22 cellular contexts compared by ENCODE assay signal in the genomic region with DNA sequence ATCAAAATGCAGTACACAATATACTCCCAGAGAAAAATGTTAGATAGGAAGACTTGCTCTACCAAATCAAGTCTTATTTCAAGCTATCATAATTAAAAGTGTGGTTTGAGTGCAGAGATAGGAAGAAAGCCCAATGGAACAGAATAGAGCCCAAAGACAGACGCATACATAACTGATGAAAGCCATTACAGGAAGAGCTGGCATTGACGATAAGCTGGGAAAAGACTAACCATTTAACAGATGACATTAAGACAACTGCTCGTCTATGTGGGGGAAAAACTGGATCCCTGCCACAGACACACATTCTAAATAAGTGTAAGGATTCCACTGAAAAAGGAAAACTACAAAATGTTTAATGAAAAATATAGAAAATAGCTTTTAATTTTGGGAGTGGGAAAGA.
DNase-seq lines count a peak whose midpoint lies in the region; ATAC-seq and TF ChIP-seq lines count a peak whose summit lies in the region.
"Had no signal": no experiment of that assay in that cellular context is flagged by ENCODE, and none has a peak within 500 bp of the region (broad histone marks: within the 10 kb centered on the region; RNA-seq: fewer than 3 reads in every experiment).

No MANE protein-coding gene starts in this region.

- peak overlapping the region; percentile 71 for H2AFZ ChIP-seq in SK-N-SH (ENCODE audit: low read depth)

- POLR2A ChIA-PET in SK-N-SH (lab: Yijun Ruan, JAX) = interaction anchor here (1.1 kb wide), 1 partner anchor 54 kb away, joined by 3 read pairs; no protein-coding TSS in a partner anchor

- intact Hi-C loops in Right ventricle myocardium inferior (cut with DNase I) = no loop called here
- intact Hi-C loops in left cardiac atrium (cut with DNase I) = no loop called here

- peaks cover 8% of the 10 kb centered on the region; the same call in 1 of the 2 replicates for H3K9me3 ChIP-seq in SK-N-SH

- H3K4me2 ChIP-seq in SK-N-SH = peak overlapping the region; percentile 8; the same call in 1 of the 2 replicates

- H3K27me3 Mint-ChIP-seq in chondrocyte (ENCODE audit: low read depth) (no peaks in the 10 kb centered on the region), osteocyte (ENCODE audit: unreplicated experiment) (no peaks in the 10 kb centered on the region)

- H3K27me3 ChIP-seq in SK-N-SH (ENCODE audit: insufficient read depth) = no peaks in the 10 kb centered on the region
- H3K27me3 ChIP-seq: Peyer's patch had no signal

- H3K4me3 ChIP-seq in SK-N-SH (ENCODE audit: low read depth in 2 of 2, low read length in 1 of 2) = no peak overlapping the region
- H3K4me3 ChIP-seq: Peyer's patch had no signal

- CTCF ChIA-PET in SK-N-SH (lab: Yijun Ruan, JAX) = interaction anchor here (1.3 to 1.8 kb wide), 4 partner anchors 19 to 113 kb away, joined by 3 to 10 read pairs (median 4); no protein-coding TSS in a partner anchor

- peak in 1 of 2 experiments; percentile 86; a peak in 2 of 4 replicates for TF ChIP-seq EP300 in SK-N-SH (IDR thresholded peaks at IDR 0.05; ENCODE audit: borderline replicate concordance in 1 of 2, low read depth in 1 of 2, low read length in 1 of 2)

- 16% methylated on average over 3 of the region's 3 CpGs for WGBS in SK-N-SH (ENCODE audit: low lambda C conversion rate)

- TF ChIP-seq RAD21 in SK-N-SH (IDR thresholded peaks at IDR 0.05; ENCODE audit: low read length) = peak; percentile 33; the same call in 1 of the 2 replicates

- H4K20me1 ChIP-seq in SK-N-SH (ENCODE audit: insufficient read depth) = no peaks in the 10 kb centered on the region

- H3K9ac ChIP-seq in SK-N-SH = peak overlapping the region; percentile 42; the same call in 1 of the 2 replicates

- H3K4me1 ChIP-seq in SK-N-SH (ENCODE audit: control insufficient read depth in 1 of 2, insufficient read depth in 2 of 2, low read depth in 1 of 2, low read length in 1 of 2) = peaks cover 5 to 14% of the 10 kb centered on the region in 2 experiments; a peak in 3 of 4 replicates
- H3K4me1 ChIP-seq: Peyer's patch had no signal

- ATAC-seq in Right ventricle myocardium inferior (peak; percentile 24), left cardiac atrium (no peak), HG02642 (IDR thresholded peaks at IDR 0.05; ENCODE audit: poor library complexity, unreplicated experiment) (no peak), HG03135 (IDR thresholded peaks at IDR 0.05; ENCODE audit: unreplicated experiment) (no peak)
- ATAC-seq: CD8-positive, alpha-beta T cell; HCT116 had no signal

- H3K27ac ChIP-seq in SK-N-SH (ENCODE audit: low read depth in 2 of 2, low read length in 1 of 2) = peak overlapping the region; percentile 98 to 99
- H3K27ac ChIP-seq: 22Rv1, Peyer's patch had no signal

- no peaks in the 10 kb centered on the region for H3K79me2 ChIP-seq in SK-N-SH (ENCODE audit: insufficient read depth)

- no peaks in the 10 kb centered on the region for H3K9me2 ChIP-seq in SK-N-SH

- no peak overlapping the region for H3K4me3 Mint-ChIP-seq in chondrocyte (ENCODE audit: unreplicated experiment)
- H3K4me3 Mint-ChIP-seq in osteocyte (ENCODE audit: unreplicated experiment) = no peak overlapping the region
- H3K4me3 Mint-ChIP-seq: CD8-positive, alpha-beta T cell; IgD-negative memory B cell had no signal

- H3K9me3 Mint-ChIP-seq in chondrocyte (ENCODE audit: low read depth) = peaks cover 15% of the 10 kb centered on the region
- peaks cover 27% of the 10 kb centered on the region for H3K9me3 Mint-ChIP-seq in osteocyte (ENCODE audit: unreplicated experiment)

- TF ChIP-seq CTCF in SK-N-SH (IDR thresholded peaks at IDR 0.05) (no peak), chondrocyte (IDR thresholded peaks at IDR 0.05) (no peak), osteocyte (IDR thresholded peaks at IDR 0.05) (no peak)

- H3K36me3 ChIP-seq in SK-N-SH (replicated peaks in 1 of 2; ENCODE audit: control insufficient read depth in 1 of 2, insufficient read depth in 2 of 2, low read length in 1 of 2) = peaks cover 0 to 16% of the 10 kb centered on the region in 2 experiments
- H3K36me3 ChIP-seq: Peyer's patch had no signal

- H3K36me3 Mint-ChIP-seq in chondrocyte (ENCODE audit: low read depth) = peaks cover 9% of the 10 kb centered on the region
- peaks cover 9% of the 10 kb centered on the region for H3K36me3 Mint-ChIP-seq in osteocyte (ENCODE audit: unreplicated experiment)
- H3K36me3 Mint-ChIP-seq: CD8-positive, alpha-beta T cell; IgD-negative memory B cell had no signal

- H3K27ac Mint-ChIP-seq in chondrocyte (ENCODE audit: unreplicated experiment) (peak overlapping the region; percentile 56), osteocyte (ENCODE audit: unreplicated experiment) (peak overlapping the region; percentile 89)
- H3K27ac Mint-ChIP-seq: CD8-positive, alpha-beta T cell; IgD-negative memory B cell had no signal

- H3F3A ChIP-seq in SK-N-SH (replicated peaks; ENCODE audit: insufficient read depth) = peaks cover 34% of the 10 kb centered on the region

- H3K4me1 Mint-ChIP-seq in chondrocyte (ENCODE audit: low read depth) = peaks cover 14% of the 10 kb centered on the region
- H3K4me1 Mint-ChIP-seq in osteocyte (ENCODE audit: unreplicated experiment) = peaks cover 20% of the 10 kb centered on the region
- H3K4me1 Mint-ChIP-seq: IgD-negative memory B cell had no signal

- DNase-seq in Right ventricle myocardium inferior (ENCODE audit: missing footprints) (no peak), left cardiac atrium (no peak), SK-N-SH (peak; percentile 45), chondrocyte (ENCODE audit: low spot score) (no peak), osteocyte (ENCODE audit: extremely low spot score, unreplicated experiment) (no peak), OCI-M2 (lab: John Stamatoyannopoulos, UW; ENCODE audit: unreplicated experiment) (no peak)
- DNase-seq: CD8-positive, alpha-beta T cell; DMS79 treated with DMSO at 0.1 percent for 48 hours; Kasumi-1; MM.1S; NCI-H1105; NCI-H1694; NCI-H2107; NCI-H2227 treated with DMSO at 0.1 percent for 48 hours; NCI-H524 treated with DMSO at 0.1 percent for 48 hours; Peyer's patch; SIG-M5 had no signal

TF ChIP-seq in SK-N-SH, 30 proteins besides CTCF, POLR2A, EP300 and RAD21:
- TF ChIP-seq NFIC (IDR thresholded peaks at IDR 0.05; ENCODE audit: borderline replicate concordance) (peak; percentile 46; the same call in 1 of the 2 replicates), TCF12 (IDR thresholded peaks at IDR 0.05) (peak; percentile 69), TEAD4 (IDR thresholded peaks at IDR 0.05; ENCODE audit: borderline replicate concordance, insufficient read depth) (0 out of 2 replicates have a peak, but pooled peaks have one; percentile 11), GATA2 (CRISPR knock-in tag; IDR thresholded peaks at IDR 0.05) (peak; percentile 74), RCOR1 (IDR thresholded peaks at IDR 0.05; ENCODE audit: low read length) (peak; percentile 85), JUND (IDR thresholded peaks at IDR 0.05) (no peak), NRF1 (IDR thresholded peaks at IDR 0.05; ENCODE audit: low read depth, low read length) (no peak), RFX5 (IDR thresholded peaks at IDR 0.05; ENCODE audit: low read length) (no peak), POLR2AphosphoS5 (IDR thresholded peaks at IDR 0.05; ENCODE audit: low read depth, low read length) (0 out of 2 replicates have a peak, but pooled peaks have one; percentile 12), CHD2 (IDR thresholded peaks at IDR 0.05; ENCODE audit: low read length, partially characterized antibody) (peak; percentile 44), FOXM1 (IDR thresholded peaks at IDR 0.05; ENCODE audit: low read depth) (0 out of 2 replicates have a peak, but pooled peaks have one; percentile 11)
- TF ChIP-seq, protein P1, sequence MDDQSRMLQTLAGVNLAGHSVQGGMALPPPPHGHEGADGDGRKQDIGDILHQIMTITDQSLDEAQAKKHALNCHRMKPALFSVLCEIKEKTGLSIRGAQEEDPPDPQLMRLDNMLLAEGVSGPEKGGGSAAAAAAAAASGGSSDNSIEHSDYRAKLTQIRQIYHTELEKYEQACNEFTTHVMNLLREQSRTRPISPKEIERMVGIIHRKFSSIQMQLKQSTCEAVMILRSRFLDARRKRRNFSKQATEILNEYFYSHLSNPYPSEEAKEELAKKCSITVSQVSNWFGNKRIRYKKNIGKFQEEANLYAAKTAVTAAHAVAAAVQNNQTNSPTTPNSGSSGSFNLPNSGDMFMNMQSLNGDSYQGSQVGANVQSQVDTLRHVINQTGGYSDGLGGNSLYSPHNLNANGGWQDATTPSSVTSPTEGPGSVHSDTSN (IDR thresholded peaks at IDR 0.05) = peak; percentile 51
- TF ChIP-seq, protein P2, sequence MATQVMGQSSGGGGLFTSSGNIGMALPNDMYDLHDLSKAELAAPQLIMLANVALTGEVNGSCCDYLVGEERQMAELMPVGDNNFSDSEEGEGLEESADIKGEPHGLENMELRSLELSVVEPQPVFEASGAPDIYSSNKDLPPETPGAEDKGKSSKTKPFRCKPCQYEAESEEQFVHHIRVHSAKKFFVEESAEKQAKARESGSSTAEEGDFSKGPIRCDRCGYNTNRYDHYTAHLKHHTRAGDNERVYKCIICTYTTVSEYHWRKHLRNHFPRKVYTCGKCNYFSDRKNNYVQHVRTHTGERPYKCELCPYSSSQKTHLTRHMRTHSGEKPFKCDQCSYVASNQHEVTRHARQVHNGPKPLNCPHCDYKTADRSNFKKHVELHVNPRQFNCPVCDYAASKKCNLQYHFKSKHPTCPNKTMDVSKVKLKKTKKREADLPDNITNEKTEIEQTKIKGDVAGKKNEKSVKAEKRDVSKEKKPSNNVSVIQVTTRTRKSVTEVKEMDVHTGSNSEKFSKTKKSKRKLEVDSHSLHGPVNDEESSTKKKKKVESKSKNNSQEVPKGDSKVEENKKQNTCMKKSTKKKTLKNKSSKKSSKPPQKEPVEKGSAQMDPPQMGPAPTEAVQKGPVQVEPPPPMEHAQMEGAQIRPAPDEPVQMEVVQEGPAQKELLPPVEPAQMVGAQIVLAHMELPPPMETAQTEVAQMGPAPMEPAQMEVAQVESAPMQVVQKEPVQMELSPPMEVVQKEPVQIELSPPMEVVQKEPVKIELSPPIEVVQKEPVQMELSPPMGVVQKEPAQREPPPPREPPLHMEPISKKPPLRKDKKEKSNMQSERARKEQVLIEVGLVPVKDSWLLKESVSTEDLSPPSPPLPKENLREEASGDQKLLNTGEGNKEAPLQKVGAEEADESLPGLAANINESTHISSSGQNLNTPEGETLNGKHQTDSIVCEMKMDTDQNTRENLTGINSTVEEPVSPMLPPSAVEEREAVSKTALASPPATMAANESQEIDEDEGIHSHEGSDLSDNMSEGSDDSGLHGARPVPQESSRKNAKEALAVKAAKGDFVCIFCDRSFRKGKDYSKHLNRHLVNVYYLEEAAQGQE (IDR thresholded peaks at IDR 0.05; ENCODE audit: low read depth, low read length) = no peak
